Comparison of ENCODE assay signal across 9 cellular contexts in genomic region chr12:71846322-71846940, GRCh38. TPM values are rescaled to one million over a fixed set of nuclear protein-coding genes. Genes with fewer than 3 reads are reported as not detected.
DNase-seq lines count a peak whose midpoint lies in the region; ATAC-seq, FAIRE-seq and TF ChIP-seq lines count a peak whose summit lies in the region.
"Had no signal": no experiment of that assay in that cellular context is flagged by ENCODE, and none has a peak within 500 bp of the region (broad histone marks: within the 10 kb centered on the region; RNA-seq: fewer than 3 reads in every experiment).

No MANE protein-coding gene starts in this region.

- no peak overlapping the region for H3K4me2 ChIP-seq in HepG2 (ENCODE audit: low read depth, low read length)

- POLR2A ChIA-PET in HepG2 (lab: Yijun Ruan, JAX) = no interaction called here

- peak; percentile 30 for DNase-seq in A172 (ENCODE audit: low spot score)
- DNase-seq in GF-D8 (lab: John Stamatoyannopoulos, UW) = peak; percentile 1
- DNase-seq in amniotic epithelial cell (ENCODE audit: low read depth) = peak; percentile 53
- DNase-seq in HepG2 (ENCODE audit: low spot score) = peak; percentile 33
- DNase-seq in cortex of kidney (lab: John Stamatoyannopoulos, UW) = no peak

- TF ChIP-seq POLR2A in HepG2 (IDR thresholded peaks at IDR 0.05; ENCODE audit: insufficient read depth in 1 of 2, low read depth in 2 of 2, low read length in 2 of 2) = no peak

- CTCF ChIA-PET in HepG2 (lab: Yijun Ruan, JAX; ENCODE audit: low intra/inter-chr PET ratio, low total read pairs) = interaction anchor here (1.6 kb wide), 1 partner anchor 66 kb away, joined by 5 read pairs; no protein-coding TSS in a partner anchor

- ATAC-seq in HepG2 = peak; percentile 52; the same call in 2 of the 3 replicates
- no peak for ATAC-seq in HG03095 (IDR thresholded peaks at IDR 0.05; ENCODE audit: unreplicated experiment)
- no peak for ATAC-seq in HG02981 (IDR thresholded peaks at IDR 0.05; ENCODE audit: unreplicated experiment)

- intact Hi-C loops in HepG2 (cut with micrococcal nuclease; ENCODE audit: unreplicated experiment) = loop anchor here (1.0 kb wide), 1 partner anchor 66 kb away; no protein-coding TSS in a partner anchor

- H2AFZ ChIP-seq in HepG2 (ENCODE audit: low read length) = no peak overlapping the region

- peak; percentile 56 for FAIRE-seq in HepG2 (lab: Jason Lieb, UNC)

- WGBS in HepG2 (ENCODE audit: low lambda C conversion rate) = 71% methylated on average over 3 of the region's 3 CpGs

- TF ChIP-seq EP300 in HepG2 (IDR thresholded peaks at IDR 0.05; ENCODE audit: low read depth in 2 of 2, low read length in 2 of 2) = no peak
- TF ChIP-seq EP300 in HepG2 (CRISPR knock-in tag; IDR thresholded peaks at IDR 0.05; ENCODE audit: borderline replicate concordance) = no peak

- no TSS peak for BruUV-seq in HepG2 (replicated peaks; lab: Mats Ljungman, UMichigan)

- no peaks in the 10 kb centered on the region; the same call in 1 of the 2 replicates for H4K20me1 ChIP-seq in HepG2 (ENCODE audit: insufficient read depth, low read length)

- TF ChIP-seq RAD21 in HepG2 (CRISPR knock-in tag; IDR thresholded peaks at IDR 0.05) = no peak

- H3K4me1 ChIP-seq in HepG2 (ENCODE audit: insufficient read depth, low read length) = peaks cover 36% of the 10 kb centered on the region

- no peak overlapping the region for H3K9ac ChIP-seq in HepG2 (ENCODE audit: insufficient read depth, low read depth, low read length)

- H3K9me3 ChIP-seq in HepG2 (ENCODE audit: low read length) = no peaks in the 10 kb centered on the region
- H3K9me3 ChIP-seq: HAP-1 had no signal

- in situ Hi-C loops in HepG2 (cut with HindIII; ENCODE audit: extremely low pct_ligation_motif_present, low pct_unique_long_range_greater_than_20kb) = no loop called here

- H3K27me3 ChIP-seq in HepG2 (ENCODE audit: control insufficient read depth in 1 of 2, insufficient read depth in 2 of 2, low read length in 2 of 2) = no peaks in the 10 kb centered on the region

- H3K27ac ChIP-seq in HepG2 (ENCODE audit: extremely low read length, insufficient read depth, low read length) = no peak overlapping the region

- H3K4me3 ChIP-seq in HepG2 (replicated peaks in 1 of 3; ENCODE audit: insufficient read depth in 1 of 3, low read depth in 2 of 3, low read length in 3 of 3) = no peak overlapping the region
- H3K4me3 ChIP-seq: HAP-1 had no signal

- TF ChIP-seq CTCF in LNCAP (IDR thresholded peaks at IDR 0.05) (peak; percentile 80), HepG2 (CRISPR knock-in tag; IDR thresholded peaks at IDR 0.05) (peak; percentile 43)

- peaks cover 42% of the 10 kb centered on the region for H3K79me2 ChIP-seq in HepG2 (ENCODE audit: insufficient read depth, low read length)

- H3K36me3 ChIP-seq in HepG2 (replicated peaks in 1 of 2; ENCODE audit: control insufficient read depth in 1 of 2, insufficient read depth in 2 of 2, low read length in 2 of 2) = peaks cover 1 to 2% of the 10 kb centered on the region in 2 experiments; a peak in 1 of 5 replicates
- H3K36me3 ChIP-seq: HAP-1 had no signal

TF ChIP-seq in HepG2, 621 proteins besides CTCF, POLR2A, EP300 and RAD21:
- TF ChIP-seq, protein P1, sequence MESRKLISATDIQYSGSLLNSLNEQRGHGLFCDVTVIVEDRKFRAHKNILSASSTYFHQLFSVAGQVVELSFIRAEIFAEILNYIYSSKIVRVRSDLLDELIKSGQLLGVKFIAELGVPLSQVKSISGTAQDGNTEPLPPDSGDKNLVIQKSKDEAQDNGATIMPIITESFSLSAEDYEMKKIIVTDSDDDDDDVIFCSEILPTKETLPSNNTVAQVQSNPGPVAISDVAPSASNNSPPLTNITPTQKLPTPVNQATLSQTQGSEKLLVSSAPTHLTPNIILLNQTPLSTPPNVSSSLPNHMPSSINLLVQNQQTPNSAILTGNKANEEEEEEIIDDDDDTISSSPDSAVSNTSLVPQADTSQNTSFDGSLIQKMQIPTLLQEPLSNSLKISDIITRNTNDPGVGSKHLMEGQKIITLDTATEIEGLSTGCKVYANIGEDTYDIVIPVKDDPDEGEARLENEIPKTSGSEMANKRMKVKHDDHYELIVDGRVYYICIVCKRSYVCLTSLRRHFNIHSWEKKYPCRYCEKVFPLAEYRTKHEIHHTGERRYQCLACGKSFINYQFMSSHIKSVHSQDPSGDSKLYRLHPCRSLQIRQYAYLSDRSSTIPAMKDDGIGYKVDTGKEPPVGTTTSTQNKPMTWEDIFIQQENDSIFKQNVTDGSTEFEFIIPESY (CRISPR knock-in tag; IDR thresholded peaks at IDR 0.05) = no peak
- TF ChIP-seq STAG1 (CRISPR knock-in tag; IDR thresholded peaks at IDR 0.05) (peak; percentile 24; the same call in 1 of the 2 replicates), TOE1 (CRISPR knock-in tag; IDR thresholded peaks at IDR 0.05) (no peak), ZNF770 (CRISPR knock-in tag; IDR thresholded peaks at IDR 0.05) (peak; percentile 55; the same call in 1 of the 2 replicates)

RNA-seq across cellular contexts. Expression of gene TBC1D15, which starts 6.9 kb away (rescaled TPM):
- total RNA-seq in A172 (2014; rRNA removed; shearing (Covaris generic)) = 10.3 and 18.4 TPM in 2 replicates
- 8.4 and 18.4 TPM in 2 replicates for total RNA-seq in HepG2 (2016; rRNA removed; fragmentation: Illumina TruSeq; extraction: Trizol)
- 1.0 and 2.1 TPM in 2 replicates for total RNA-seq in HepG2 (2016; cell fraction: cytosol; rRNA removed; fragmentation: Illumina TruSeq; extraction: Trizol; ENCODE audit: low read depth)
- total RNA-seq in HepG2 (2016; cell fraction: insoluble cytoplasmic fraction; rRNA removed; fragmentation: Illumina TruSeq; extraction: Trizol) = 8.5 and 18.6 TPM in 2 replicates
- total RNA-seq in HepG2 (2016; cell fraction: membrane; rRNA removed; fragmentation: Illumina TruSeq; extraction: Trizol) = 3.0 and 4.5 TPM in 2 replicates
- 13.9 and 17.3 TPM in 2 replicates for total RNA-seq in HepG2 (2016; cell fraction: nucleus; rRNA removed; fragmentation: Illumina TruSeq; extraction: Trizol)
- polyA plus RNA-seq in HepG2 (2011; rRNA removed) = 11.6 and 12.9 TPM in 2 replicates
- polyA plus RNA-seq in HepG2 (2011; cell fraction: cytosol; rRNA removed) = 3.7 and 6.6 TPM in 2 replicates
- polyA plus RNA-seq in HepG2 (2011; cell fraction: nucleus; rRNA removed) = 8.5 and 9.7 TPM in 2 replicates
- polyA plus RNA-seq in HepG2 (2012) = 16.6 and 17.5 TPM in 2 replicates
- 0.83 and 1.4 TPM in 2 replicates for polyA plus RNA-seq in HepG2 (2016; cell fraction: cytosol; fragmentation: Illumina TruSeq; extraction: Trizol; ENCODE audit: low read depth)
- 24.7 and 27.2 TPM in 2 replicates for polyA plus RNA-seq in HepG2 (2016; cell fraction: insoluble cytoplasmic fraction; fragmentation: Illumina TruSeq; extraction: Trizol; ENCODE audit: low read depth)
- 2.9 and 3.6 TPM in 2 replicates for polyA plus RNA-seq in HepG2 (2016; cell fraction: membrane; fragmentation: Illumina TruSeq; extraction: Trizol; ENCODE audit: low read depth)
- polyA plus RNA-seq in HepG2 (2016; cell fraction: nucleus; fragmentation: Illumina TruSeq; extraction: Trizol; ENCODE audit: insufficient read depth, low read depth) = 22.1 and 24.4 TPM in 2 replicates
- 5.9 and 22.5 TPM in 2 replicates for polyA minus RNA-seq in HepG2 (2011; rRNA and poly(A)+ RNA removed; ENCODE audit: low replicate concordance)
- polyA minus RNA-seq in HepG2 (2011; cell fraction: cytosol; rRNA and poly(A)+ RNA removed) = 7.8 and 11.3 TPM in 2 replicates
- 43.0 and 56.3 TPM in 2 replicates for polyA minus RNA-seq in HepG2 (2011; cell fraction: nucleus; rRNA and poly(A)+ RNA removed)
